In the genomic region with DNA sequence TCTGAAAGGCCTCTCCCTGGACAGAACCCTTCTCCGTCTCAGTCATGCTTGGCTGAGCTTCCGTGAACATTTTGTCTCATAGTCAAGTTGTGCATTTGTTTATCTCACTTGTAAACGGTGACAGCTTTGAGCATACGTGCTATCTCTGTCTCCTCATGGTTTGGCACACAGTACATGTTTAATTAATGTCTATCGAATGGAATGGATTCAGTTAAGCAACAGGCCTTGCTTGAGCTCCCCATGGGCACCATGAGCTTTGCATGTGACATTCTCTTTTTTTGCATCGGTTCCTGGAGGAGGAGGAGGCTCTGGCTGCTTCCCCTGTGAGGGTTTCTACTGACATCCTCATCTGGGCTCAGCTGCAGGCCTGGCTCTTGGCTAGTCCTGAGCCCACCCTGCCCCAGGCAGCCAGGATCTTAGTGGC, we compare ENCODE assay signal across 12 cellular contexts.
"Had no signal": no experiment of that assay in that cellular context is flagged by ENCODE, and none has a peak within 500 bp of the region (broad histone marks: within the 10 kb centered on the region; RNA-seq: fewer than 3 reads in every experiment).

No MANE protein-coding gene starts in this region.

- H3K36me3 ChIP-seq: esophagus squamous epithelium, heart right ventricle, transverse colon had no signal

- DNase-seq: activated gamma-delta T cell treated with Interleukin-2 at 50 U/mL for 16 hours; activated naive CD8-positive, alpha-beta T cell treated with anti-CD3 and anti-CD28 coated beads for 36 hours; dorsolateral prefrontal cortex; esophagus squamous epithelium; foreskin keratinocyte; heart right ventricle; transverse colon had no signal

- H3K4me3 ChIP-seq: dorsolateral prefrontal cortex, esophagus squamous epithelium, heart right ventricle, smooth muscle cell, transverse colon had no signal

- FAIRE-seq: keratinocyte, TTC549 had no signal

- H3K27me3 ChIP-seq: dorsolateral prefrontal cortex, foreskin keratinocyte, transverse colon had no signal

- ATAC-seq: foreskin keratinocyte; SK-N-SH treated with all-trans-retinoic acid at 6 μM for 48 hours; stimulated activated memory B cell treated with anti-CD40 and anti-IgM and Interleukin-4, amounts not matched to agents 10 μg/mL and 1 μg/mL and 100 μg/mL, for 72 hours had no signal

- H3K27ac ChIP-seq: dorsolateral prefrontal cortex, foreskin keratinocyte, heart right ventricle had no signal

- H3K9me3 ChIP-seq: esophagus squamous epithelium, heart right ventricle, transverse colon had no signal

- H3K4me2 ChIP-seq: smooth muscle cell had no signal

- H3K4me1 ChIP-seq: foreskin keratinocyte, heart right ventricle had no signal
